Comparison of ENCODE assay signal across 8 cellular contexts in the genomic region with DNA sequence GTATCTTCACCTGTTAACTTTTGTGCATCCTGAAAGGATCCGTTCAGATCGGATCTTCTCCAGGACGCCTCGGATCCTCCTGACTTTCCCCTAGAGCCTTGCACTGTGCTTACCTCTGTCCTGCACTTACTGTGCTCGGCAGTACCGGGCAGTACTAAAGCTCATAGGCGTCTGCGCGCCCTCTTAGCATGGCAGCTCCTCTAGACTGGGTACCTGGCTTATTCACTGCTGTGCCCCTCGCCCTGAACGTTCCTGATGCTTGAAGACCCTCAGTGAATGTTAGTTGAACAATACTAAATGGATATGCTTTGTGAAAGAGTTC. TPM values are rescaled to one million over a fixed set of nuclear protein-coding genes. Genes with fewer than 3 reads are reported as not detected.
DNase-seq lines count a peak whose midpoint lies in the region; ATAC-seq and TF ChIP-seq lines count a peak whose summit lies in the region.

No MANE protein-coding gene starts in this region.

- H3K27ac ChIP-seq in ACC112 (ENCODE audit: low read depth, low read length) (no peak overlapping the region), uterus (peak overlapping the region; percentile 71 to 78)

- ATAC-seq in HG03066 (IDR thresholded peaks at IDR 0.05; ENCODE audit: low read depth, unreplicated experiment) (peak; percentile 11), GM18909 (IDR thresholded peaks at IDR 0.05; ENCODE audit: poor library complexity, unreplicated experiment) (no peak), HG03095 (IDR thresholded peaks at IDR 0.05; ENCODE audit: unreplicated experiment) (no peak)

- H3K9me3 ChIP-seq in uterus: no peaks in the 10 kb centered on the region

- H3K4me3 ChIP-seq in ACC112 (ENCODE audit: low read depth, low read length) (peak overlapping the region; percentile 92), cardiac fibroblast (replicated peaks in 1 of 2; ENCODE audit: low read depth in 2 of 2, low read length in 2 of 2) (peak overlapping the region; percentile 75), uterus (peak overlapping the region; percentile 65 to 75)

- H3K36me3 ChIP-seq in ACC112 (ENCODE audit: insufficient read depth, low read length): no peaks in the 10 kb centered on the region
- no peaks in the 10 kb centered on the region for H3K36me3 ChIP-seq in uterus

- no peaks in the 10 kb centered on the region for H3K79me2 ChIP-seq in ACC112 (ENCODE audit: control insufficient read depth, insufficient read depth, low read length, unreplicated experiment)

- no peak for TF ChIP-seq POLR2A in uterus (IDR thresholded peaks at IDR 0.05)

- intact Hi-C loops in uterus (cut with DNase I; ENCODE audit: low total_unique reads): loop anchor here (10.0 kb wide), 1 partner anchor 267 kb away; a partner anchor contains a TSS

- peak overlapping the region; percentile 91 for H2AFZ ChIP-seq in ACC112 (ENCODE audit: low read length, unreplicated experiment)

- TF ChIP-seq CTCF in cardiac fibroblast (IDR thresholded peaks at IDR 0.05; ENCODE audit: low read depth, low read length) (no peak), uterus (IDR thresholded peaks at IDR 0.05) (no peak)

- no peaks in the 10 kb centered on the region for H3K27me3 ChIP-seq in ACC112 (ENCODE audit: insufficient read depth, low read length)
- H3K27me3 ChIP-seq in uterus: no peaks in the 10 kb centered on the region

- H3K4me1 ChIP-seq in ACC112 (ENCODE audit: control insufficient read depth, insufficient read depth, low read length, unreplicated experiment): peaks cover 10% of the 10 kb centered on the region
- H3K4me1 ChIP-seq in uterus: peaks cover 3 to 8% of the 10 kb centered on the region in 2 donors

- DNase-seq in cardiac fibroblast (ENCODE audit: low read depth in 2 of 2) (no peak), medulla oblongata (ENCODE audit: extremely low spot score) (peak; percentile 35), uterus (no peak), NCI-H1436 treated with DMSO at 0.1 percent for 48 hours (lab: John Stamatoyannopoulos, UW) (no peak)

RNA-seq across cellular contexts. Expression of a gene that starts 1.0 kb away (rescaled TPM):
- 100 to 1,000 TPM in 1 of 4 donors, 10 to 100 TPM in 3; 29.2 to 151 (median 84.6) TPM for total RNA-seq in uterus

RNA-seq across cellular contexts. Expression of a gene that starts 6.5 kb away (rescaled TPM):
- 100 to 1,000 TPM in 1 of 4 donors, 10 to 100 TPM in 3; 32.0 to 256 (median 90.6) TPM for total RNA-seq in uterus
